In the genomic region with DNA sequence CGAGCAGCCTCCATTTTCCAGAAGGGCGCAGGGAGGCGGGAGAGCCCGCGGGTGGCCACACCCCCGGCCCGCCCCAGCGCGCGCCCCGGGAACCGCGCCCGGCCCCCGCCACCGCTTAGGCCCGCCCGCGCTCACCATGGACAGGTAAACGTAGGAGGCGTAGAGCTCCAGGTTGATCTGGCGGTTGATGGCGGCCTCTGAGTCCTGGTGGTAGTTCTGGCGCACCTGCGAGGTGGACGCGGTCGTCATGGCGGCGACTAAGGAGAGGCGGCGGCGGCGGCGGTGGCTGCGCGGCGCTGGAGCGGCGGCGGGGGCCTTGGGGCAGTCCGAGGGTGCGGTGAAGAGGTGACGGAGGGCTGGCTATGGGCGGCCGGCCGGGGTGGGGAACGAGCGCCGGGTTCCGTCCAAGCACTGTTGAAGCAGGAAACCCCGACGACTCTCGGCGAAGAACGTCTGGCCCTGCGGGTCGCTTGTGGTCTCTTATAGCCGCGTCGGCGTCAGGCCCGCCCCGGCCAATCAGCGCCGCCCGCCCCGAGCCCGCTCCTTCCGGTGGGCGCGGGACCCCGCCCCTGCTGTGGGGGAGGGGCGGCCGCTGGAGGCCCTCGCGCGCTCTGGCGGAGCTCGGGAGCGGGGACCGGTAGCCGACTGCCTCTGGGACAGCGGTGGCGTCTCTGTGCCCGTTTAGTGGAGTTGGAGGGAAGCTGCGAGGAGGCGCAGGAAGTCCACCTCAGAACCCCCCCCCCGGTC, we compare ENCODE assay signal across 1 cellular context.
TF ChIP-seq lines count a peak whose summit lies in the region.

A gene (minus strand): TSS at position 458 of the 747 bp plus-strand sequence. CDS start 209 bp downstream, at position 249.

TF ChIP-seq in HepG2, 621 proteins besides CTCF, POLR2A, EP300 and RAD21 (continued from another document and continues in another):
- TF ChIP-seq, protein P1, sequence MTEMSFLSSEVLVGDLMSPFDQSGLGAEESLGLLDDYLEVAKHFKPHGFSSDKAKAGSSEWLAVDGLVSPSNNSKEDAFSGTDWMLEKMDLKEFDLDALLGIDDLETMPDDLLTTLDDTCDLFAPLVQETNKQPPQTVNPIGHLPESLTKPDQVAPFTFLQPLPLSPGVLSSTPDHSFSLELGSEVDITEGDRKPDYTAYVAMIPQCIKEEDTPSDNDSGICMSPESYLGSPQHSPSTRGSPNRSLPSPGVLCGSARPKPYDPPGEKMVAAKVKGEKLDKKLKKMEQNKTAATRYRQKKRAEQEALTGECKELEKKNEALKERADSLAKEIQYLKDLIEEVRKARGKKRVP (CRISPR knock-in tag; IDR thresholded peaks at IDR 0.05): peak in 1 of 2 experiments; percentile 72; a peak in 2 of 4 replicates
- TF ChIP-seq ZNF430 (CRISPR knock-in tag; IDR thresholded peaks at IDR 0.05) (peak; percentile 82; the same call in 1 of the 2 replicates), ZNF543 (CRISPR knock-in tag; IDR thresholded peaks at IDR 0.05) (no peak), ZKSCAN5 (CRISPR knock-in tag; IDR thresholded peaks at IDR 0.05) (no peak), ZNF558 (CRISPR knock-in tag; IDR thresholded peaks at IDR 0.05; ENCODE audit: borderline replicate concordance) (no peak), ZNF790 (CRISPR knock-in tag; IDR thresholded peaks at IDR 0.05; ENCODE audit: borderline replicate concordance) (0 out of 2 replicates have a peak, but pooled peaks have one; percentile 69), TSC22D2 (CRISPR knock-in tag; IDR thresholded peaks at IDR 0.05; ENCODE audit: borderline replicate concordance) (no peak), CBX1 (IDR thresholded peaks at IDR 0.05; ENCODE audit: low read depth) (peak; percentile 69), MBD4 (IDR thresholded peaks at IDR 0.05; ENCODE audit: borderline replicate concordance, low read length) (no peak), SUZ12 (IDR thresholded peaks at IDR 0.05; ENCODE audit: low read depth, low read length) (no peak), ZNF260 (CRISPR knock-in tag; IDR thresholded peaks at IDR 0.05; ENCODE audit: borderline replicate concordance, low read depth) (no peak), ZNF30 (CRISPR knock-in tag; IDR thresholded peaks at IDR 0.05) (no peak), ATRX (CRISPR knock-in tag; IDR thresholded peaks at IDR 0.05; ENCODE audit: borderline replicate concordance) (no peak), PCBP1 (IDR thresholded peaks at IDR 0.05; ENCODE audit: borderline replicate concordance, low read depth, low read length) (no peak), TOPORS (CRISPR knock-in tag; IDR thresholded peaks at IDR 0.05) (peak; percentile 67; the same call in 1 of the 2 replicates), RFX3 (CRISPR knock-in tag; IDR thresholded peaks at IDR 0.05) (no peak), ZNF501 (CRISPR knock-in tag; IDR thresholded peaks at IDR 0.05) (no peak; the same call in 1 of the 2 replicates), ELF3 (CRISPR knock-in tag; IDR thresholded peaks at IDR 0.05) (peak; percentile 51; the same call in 1 of the 2 replicates), ZNF230 (CRISPR knock-in tag; IDR thresholded peaks at IDR 0.05) (no peak; the same call in 1 of the 2 replicates), ZNF891 (CRISPR knock-in tag; IDR thresholded peaks at IDR 0.05) (peak; percentile 77; the same call in 1 of the 2 replicates), ZFX (CRISPR knock-in tag; IDR thresholded peaks at IDR 0.05; ENCODE audit: low read depth) (peak; percentile 71), KAT8 (CRISPR knock-in tag; IDR thresholded peaks at IDR 0.05) (no peak), PRMT3 (CRISPR knock-in tag; IDR thresholded peaks at IDR 0.05; ENCODE audit: borderline replicate concordance, low read depth) (no peak), NFRKB (IDR thresholded peaks at IDR 0.05) (no peak), HNF4G (IDR thresholded peaks at IDR 0.05; ENCODE audit: borderline replicate concordance, low read depth, low read length) (no peak), HNF4G (CRISPR knock-in tag; IDR thresholded peaks at IDR 0.05; ENCODE audit: borderline replicate concordance, low read depth) (no peak; the same call in 1 of the 2 replicates), ZBTB1 (CRISPR knock-in tag; IDR thresholded peaks at IDR 0.05; ENCODE audit: borderline replicate concordance) (no peak), SP140L (CRISPR knock-in tag; IDR thresholded peaks at IDR 0.05; ENCODE audit: borderline replicate concordance) (no peak), FOXP1 (IDR thresholded peaks at IDR 0.05) (no peak), FOXP1 (CRISPR knock-in tag; IDR thresholded peaks at IDR 0.05) (no peak), TBX3 (IDR thresholded peaks at IDR 0.05; ENCODE audit: borderline replicate concordance) (no peak), NFE2 (CRISPR knock-in tag; IDR thresholded peaks at IDR 0.05) (no peak), NFE2L2 (IDR thresholded peaks at IDR 0.05; ENCODE audit: low read length) (no peak), ZNF326 (CRISPR knock-in tag; IDR thresholded peaks at IDR 0.05; ENCODE audit: borderline replicate concordance) (no peak), KDM1A (CRISPR knock-in tag; IDR thresholded peaks at IDR 0.05) (no peak), ZNF883 (CRISPR knock-in tag; IDR thresholded peaks at IDR 0.05; ENCODE audit: not compliant biosample characterization) (no peak), CCAR2 (optimal IDR thresholded peaks at IDR 0.05; ENCODE audit: low read depth, low read length) (no peak)
- TF ChIP-seq, protein P2, sequence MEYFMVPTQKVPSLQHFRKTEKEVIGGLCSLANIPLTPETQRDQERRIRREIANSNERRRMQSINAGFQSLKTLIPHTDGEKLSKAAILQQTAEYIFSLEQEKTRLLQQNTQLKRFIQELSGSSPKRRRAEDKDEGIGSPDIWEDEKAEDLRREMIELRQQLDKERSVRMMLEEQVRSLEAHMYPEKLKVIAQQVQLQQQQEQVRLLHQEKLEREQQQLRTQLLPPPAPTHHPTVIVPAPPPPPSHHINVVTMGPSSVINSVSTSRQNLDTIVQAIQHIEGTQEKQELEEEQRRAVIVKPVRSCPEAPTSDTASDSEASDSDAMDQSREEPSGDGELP (IDR thresholded peaks at IDR 0.05; ENCODE audit: borderline replicate concordance, low read depth): no peak
- TF ChIP-seq, protein P3, sequence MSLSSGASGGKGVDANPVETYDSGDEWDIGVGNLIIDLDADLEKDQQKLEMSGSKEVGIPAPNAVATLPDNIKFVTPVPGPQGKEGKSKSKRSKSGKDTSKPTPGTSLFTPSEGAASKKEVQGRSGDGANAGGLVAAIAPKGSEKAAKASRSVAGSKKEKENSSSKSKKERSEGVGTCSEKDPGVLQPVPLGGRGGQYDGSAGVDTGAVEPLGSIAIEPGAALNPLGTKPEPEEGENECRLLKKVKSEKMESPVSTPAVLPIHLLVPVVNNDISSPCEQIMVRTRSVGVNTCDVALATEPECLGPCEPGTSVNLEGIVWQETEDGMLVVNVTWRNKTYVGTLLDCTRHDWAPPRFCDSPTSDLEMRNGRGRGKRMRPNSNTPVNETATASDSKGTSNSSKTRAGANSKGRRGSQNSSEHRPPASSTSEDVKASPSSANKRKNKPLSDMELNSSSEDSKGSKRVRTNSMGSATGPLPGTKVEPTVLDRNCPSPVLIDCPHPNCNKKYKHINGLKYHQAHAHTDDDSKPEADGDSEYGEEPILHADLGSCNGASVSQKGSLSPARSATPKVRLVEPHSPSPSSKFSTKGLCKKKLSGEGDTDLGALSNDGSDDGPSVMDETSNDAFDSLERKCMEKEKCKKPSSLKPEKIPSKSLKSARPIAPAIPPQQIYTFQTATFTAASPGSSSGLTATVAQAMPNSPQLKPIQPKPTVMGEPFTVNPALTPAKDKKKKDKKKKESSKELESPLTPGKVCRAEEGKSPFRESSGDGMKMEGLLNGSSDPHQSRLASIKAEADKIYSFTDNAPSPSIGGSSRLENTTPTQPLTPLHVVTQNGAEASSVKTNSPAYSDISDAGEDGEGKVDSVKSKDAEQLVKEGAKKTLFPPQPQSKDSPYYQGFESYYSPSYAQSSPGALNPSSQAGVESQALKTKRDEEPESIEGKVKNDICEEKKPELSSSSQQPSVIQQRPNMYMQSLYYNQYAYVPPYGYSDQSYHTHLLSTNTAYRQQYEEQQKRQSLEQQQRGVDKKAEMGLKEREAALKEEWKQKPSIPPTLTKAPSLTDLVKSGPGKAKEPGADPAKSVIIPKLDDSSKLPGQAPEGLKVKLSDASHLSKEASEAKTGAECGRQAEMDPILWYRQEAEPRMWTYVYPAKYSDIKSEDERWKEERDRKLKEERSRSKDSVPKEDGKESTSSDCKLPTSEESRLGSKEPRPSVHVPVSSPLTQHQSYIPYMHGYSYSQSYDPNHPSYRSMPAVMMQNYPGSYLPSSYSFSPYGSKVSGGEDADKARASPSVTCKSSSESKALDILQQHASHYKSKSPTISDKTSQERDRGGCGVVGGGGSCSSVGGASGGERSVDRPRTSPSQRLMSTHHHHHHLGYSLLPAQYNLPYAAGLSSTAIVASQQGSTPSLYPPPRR (CRISPR knock-in tag; IDR thresholded peaks at IDR 0.05; ENCODE audit: borderline replicate concordance): no peak
- TF ChIP-seq, protein P4, sequence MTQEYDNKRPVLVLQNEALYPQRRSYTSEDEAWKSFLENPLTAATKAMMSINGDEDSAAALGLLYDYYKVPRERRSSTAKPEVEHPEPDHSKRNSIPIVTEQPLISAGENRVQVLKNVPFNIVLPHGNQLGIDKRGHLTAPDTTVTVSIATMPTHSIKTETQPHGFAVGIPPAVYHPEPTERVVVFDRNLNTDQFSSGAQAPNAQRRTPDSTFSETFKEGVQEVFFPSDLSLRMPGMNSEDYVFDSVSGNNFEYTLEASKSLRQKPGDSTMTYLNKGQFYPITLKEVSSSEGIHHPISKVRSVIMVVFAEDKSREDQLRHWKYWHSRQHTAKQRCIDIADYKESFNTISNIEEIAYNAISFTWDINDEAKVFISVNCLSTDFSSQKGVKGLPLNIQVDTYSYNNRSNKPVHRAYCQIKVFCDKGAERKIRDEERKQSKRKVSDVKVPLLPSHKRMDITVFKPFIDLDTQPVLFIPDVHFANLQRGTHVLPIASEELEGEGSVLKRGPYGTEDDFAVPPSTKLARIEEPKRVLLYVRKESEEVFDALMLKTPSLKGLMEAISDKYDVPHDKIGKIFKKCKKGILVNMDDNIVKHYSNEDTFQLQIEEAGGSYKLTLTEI (CRISPR knock-in tag; conservative IDR thresholded peaks at IDR 0.05): no peak; the same call in 1 of the 2 replicates
- TF ChIP-seq, protein P5, sequence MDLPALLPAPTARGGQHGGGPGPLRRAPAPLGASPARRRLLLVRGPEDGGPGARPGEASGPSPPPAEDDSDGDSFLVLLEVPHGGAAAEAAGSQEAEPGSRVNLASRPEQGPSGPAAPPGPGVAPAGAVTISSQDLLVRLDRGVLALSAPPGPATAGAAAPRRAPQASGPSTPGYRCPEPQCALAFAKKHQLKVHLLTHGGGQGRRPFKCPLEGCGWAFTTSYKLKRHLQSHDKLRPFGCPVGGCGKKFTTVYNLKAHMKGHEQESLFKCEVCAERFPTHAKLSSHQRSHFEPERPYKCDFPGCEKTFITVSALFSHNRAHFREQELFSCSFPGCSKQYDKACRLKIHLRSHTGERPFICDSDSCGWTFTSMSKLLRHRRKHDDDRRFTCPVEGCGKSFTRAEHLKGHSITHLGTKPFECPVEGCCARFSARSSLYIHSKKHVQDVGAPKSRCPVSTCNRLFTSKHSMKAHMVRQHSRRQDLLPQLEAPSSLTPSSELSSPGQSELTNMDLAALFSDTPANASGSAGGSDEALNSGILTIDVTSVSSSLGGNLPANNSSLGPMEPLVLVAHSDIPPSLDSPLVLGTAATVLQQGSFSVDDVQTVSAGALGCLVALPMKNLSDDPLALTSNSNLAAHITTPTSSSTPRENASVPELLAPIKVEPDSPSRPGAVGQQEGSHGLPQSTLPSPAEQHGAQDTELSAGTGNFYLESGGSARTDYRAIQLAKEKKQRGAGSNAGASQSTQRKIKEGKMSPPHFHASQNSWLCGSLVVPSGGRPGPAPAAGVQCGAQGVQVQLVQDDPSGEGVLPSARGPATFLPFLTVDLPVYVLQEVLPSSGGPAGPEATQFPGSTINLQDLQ (CRISPR knock-in tag; IDR thresholded peaks at IDR 0.05): peak; percentile 73; the same call in 1 of the 2 replicates
- TF ChIP-seq, protein P6, sequence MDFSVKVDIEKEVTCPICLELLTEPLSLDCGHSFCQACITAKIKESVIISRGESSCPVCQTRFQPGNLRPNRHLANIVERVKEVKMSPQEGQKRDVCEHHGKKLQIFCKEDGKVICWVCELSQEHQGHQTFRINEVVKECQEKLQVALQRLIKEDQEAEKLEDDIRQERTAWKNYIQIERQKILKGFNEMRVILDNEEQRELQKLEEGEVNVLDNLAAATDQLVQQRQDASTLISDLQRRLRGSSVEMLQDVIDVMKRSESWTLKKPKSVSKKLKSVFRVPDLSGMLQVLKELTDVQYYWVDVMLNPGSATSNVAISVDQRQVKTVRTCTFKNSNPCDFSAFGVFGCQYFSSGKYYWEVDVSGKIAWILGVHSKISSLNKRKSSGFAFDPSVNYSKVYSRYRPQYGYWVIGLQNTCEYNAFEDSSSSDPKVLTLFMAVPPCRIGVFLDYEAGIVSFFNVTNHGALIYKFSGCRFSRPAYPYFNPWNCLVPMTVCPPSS (IDR thresholded peaks at IDR 0.05): no peak
- TF ChIP-seq, protein P7, sequence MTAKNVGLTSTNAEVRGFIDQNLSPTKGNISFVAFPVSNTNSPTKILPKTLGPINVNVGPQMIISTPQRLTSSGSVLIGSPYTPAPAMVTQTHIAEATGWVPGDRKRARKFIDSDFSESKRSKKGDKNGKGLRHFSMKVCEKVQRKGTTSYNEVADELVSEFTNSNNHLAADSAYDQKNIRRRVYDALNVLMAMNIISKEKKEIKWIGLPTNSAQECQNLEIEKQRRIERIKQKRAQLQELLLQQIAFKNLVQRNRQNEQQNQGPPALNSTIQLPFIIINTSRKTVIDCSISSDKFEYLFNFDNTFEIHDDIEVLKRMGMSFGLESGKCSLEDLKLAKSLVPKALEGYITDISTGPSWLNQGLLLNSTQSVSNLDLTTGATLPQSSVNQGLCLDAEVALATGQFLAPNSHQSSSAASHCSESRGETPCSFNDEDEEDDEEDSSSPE (CRISPR knock-in tag; IDR thresholded peaks at IDR 0.05): peak; percentile 75
- TF ChIP-seq, protein P8, sequence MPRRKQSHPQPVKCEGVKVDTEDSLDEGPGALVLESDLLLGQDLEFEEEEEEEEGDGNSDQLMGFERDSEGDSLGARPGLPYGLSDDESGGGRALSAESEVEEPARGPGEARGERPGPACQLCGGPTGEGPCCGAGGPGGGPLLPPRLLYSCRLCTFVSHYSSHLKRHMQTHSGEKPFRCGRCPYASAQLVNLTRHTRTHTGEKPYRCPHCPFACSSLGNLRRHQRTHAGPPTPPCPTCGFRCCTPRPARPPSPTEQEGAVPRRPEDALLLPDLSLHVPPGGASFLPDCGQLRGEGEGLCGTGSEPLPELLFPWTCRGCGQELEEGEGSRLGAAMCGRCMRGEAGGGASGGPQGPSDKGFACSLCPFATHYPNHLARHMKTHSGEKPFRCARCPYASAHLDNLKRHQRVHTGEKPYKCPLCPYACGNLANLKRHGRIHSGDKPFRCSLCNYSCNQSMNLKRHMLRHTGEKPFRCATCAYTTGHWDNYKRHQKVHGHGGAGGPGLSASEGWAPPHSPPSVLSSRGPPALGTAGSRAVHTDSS (CRISPR knock-in tag; conservative IDR thresholded peaks at IDR 0.05): 0 out of 2 replicates have a peak, but pooled peaks have one; percentile 45
- TF ChIP-seq, protein P9, sequence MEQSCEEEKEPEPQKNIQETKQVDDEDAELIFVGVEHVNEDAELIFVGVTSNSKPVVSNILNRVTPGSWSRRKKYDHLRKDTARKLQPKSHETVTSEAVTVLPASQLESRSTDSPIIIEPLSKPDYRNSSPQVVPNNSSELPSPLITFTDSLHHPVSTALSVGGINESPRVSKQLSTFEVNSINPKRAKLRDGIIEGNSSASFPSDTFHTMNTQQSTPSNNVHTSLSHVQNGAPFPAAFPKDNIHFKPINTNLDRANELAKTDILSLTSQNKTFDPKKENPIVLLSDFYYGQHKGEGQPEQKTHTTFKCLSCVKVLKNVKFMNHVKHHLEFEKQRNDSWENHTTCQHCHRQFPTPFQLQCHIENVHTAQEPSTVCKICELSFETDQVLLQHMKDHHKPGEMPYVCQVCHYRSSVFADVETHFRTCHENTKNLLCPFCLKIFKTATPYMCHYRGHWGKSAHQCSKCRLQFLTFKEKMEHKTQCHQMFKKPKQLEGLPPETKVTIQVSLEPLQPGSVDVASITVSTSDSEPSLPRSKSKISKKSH (CRISPR knock-in tag; IDR thresholded peaks at IDR 0.05; ENCODE audit: borderline replicate concordance): no peak; the same call in 1 of the 2 replicates
